In genomic region chr10:128463991-128464755, GRCh38 we compare ENCODE assay signal across 9 cellular contexts.
DNase-seq lines count a peak whose midpoint lies in the region; ATAC-seq and TF ChIP-seq lines count a peak whose summit lies in the region.
"Had no signal": no experiment of that assay in that cellular context is flagged by ENCODE, and none has a peak within 500 bp of the region (broad histone marks: within the 10 kb centered on the region; RNA-seq: fewer than 3 reads in every experiment).

No MANE protein-coding gene starts in this region.

- H3K9me2 ChIP-seq in MM.1S (replicated peaks; ENCODE audit: insufficient read depth, low read length), result no peaks in the 10 kb centered on the region

- H3K36me3 Mint-ChIP-seq in progenitor cell of endocrine pancreas (ENCODE audit: insufficient read depth), result no peaks in the 10 kb centered on the region

- DNase-seq in NCI-H1436 (lab: John Stamatoyannopoulos, UW), result peak; percentile 76
- DNase-seq in NCI-H1436 treated with DMSO at 0.1 percent for 48 hours (lab: John Stamatoyannopoulos, UW), result no peak
- DNase-seq in NCI-H69 (lab: John Stamatoyannopoulos, UW), result peak; percentile 30
- DNase-seq in esophagus muscularis mucosa (ENCODE audit: extremely low spot score), result peak; percentile 95
- peak; percentile 65 for DNase-seq in progenitor cell of endocrine pancreas (ENCODE audit: low spot score, unreplicated experiment)
- no peak for DNase-seq in MM.1S

- no peaks in the 10 kb centered on the region for H4K20me1 ChIP-seq in MM.1S (ENCODE audit: insufficient read depth, low read length)

- TF ChIP-seq CTCF in esophagus muscularis mucosa (IDR thresholded peaks at IDR 0.05) (no peak), progenitor cell of endocrine pancreas (IDR thresholded peaks at IDR 0.05; ENCODE audit: unreplicated experiment) (no peak), MM.1S (IDR thresholded peaks at IDR 0.05; ENCODE audit: low read length) (no peak)

- no peak overlapping the region for H3K4me2 ChIP-seq in MM.1S (ENCODE audit: low read depth, low read length)

- H3K79me2 ChIP-seq in MM.1S (ENCODE audit: low read length), result no peaks in the 10 kb centered on the region

- ATAC-seq in HG02642 (IDR thresholded peaks at IDR 0.05; ENCODE audit: poor library complexity, unreplicated experiment) (no peak), HG02678 (IDR thresholded peaks at IDR 0.05; ENCODE audit: unreplicated experiment) (no peak)

- H3K27ac Mint-ChIP-seq in progenitor cell of endocrine pancreas, result no peak overlapping the region

- H3K27me3 Mint-ChIP-seq in progenitor cell of endocrine pancreas, result peaks cover 28% of the 10 kb centered on the region

- no peak for TF ChIP-seq POLR2A in esophagus muscularis mucosa (IDR thresholded peaks at IDR 0.05; ENCODE audit: low read depth)

- no peak overlapping the region for H3K9ac ChIP-seq in MM.1S (ENCODE audit: low read length)

- H3K9me3 ChIP-seq in esophagus muscularis mucosa, result peaks cover 0 to 3% (median 0%) of the 10 kb centered on the region in 4 donors
- H3K9me3 ChIP-seq in MM.1S (replicated peaks; ENCODE audit: insufficient read depth, low read length), result no peaks in the 10 kb centered on the region

- H3K4me1 Mint-ChIP-seq in progenitor cell of endocrine pancreas (ENCODE audit: low read depth), result no peaks in the 10 kb centered on the region

- H3K27me3 ChIP-seq in esophagus muscularis mucosa, result peaks cover 0 to 74% (median 0%) of the 10 kb centered on the region in 4 donors
- H3K27me3 ChIP-seq in MM.1S (replicated peaks; ENCODE audit: insufficient read depth, low read length), result peaks cover 35% of the 10 kb centered on the region

- H3K4me3 ChIP-seq in esophagus muscularis mucosa (no peak overlapping the region), MM.1S (ENCODE audit: low read length) (no peak overlapping the region)
- H3K4me3 ChIP-seq: dorsolateral prefrontal cortex had no signal

- H3K27ac ChIP-seq in esophagus muscularis mucosa (replicated peaks in 1 of 4) (no peak overlapping the region), MM.1S (ENCODE audit: low read length) (no peak overlapping the region)
- H3K27ac ChIP-seq: dorsolateral prefrontal cortex had no signal

- intact Hi-C loops in esophagus muscularis mucosa (cut with DNase I), result no loop called here

- TF ChIP-seq EP300 in esophagus muscularis mucosa (IDR thresholded peaks at IDR 0.05), result no peak

- 79% methylated on average over 3 of the region's 4 CpGs for WGBS in esophagus muscularis mucosa

- H3K4me3 Mint-ChIP-seq in progenitor cell of endocrine pancreas (ENCODE audit: low read depth), result no peak overlapping the region

- H2AFZ ChIP-seq in MM.1S (ENCODE audit: low read length), result no peak overlapping the region

- no peaks in the 10 kb centered on the region for H3F3A ChIP-seq in MM.1S (ENCODE audit: insufficient read depth, low read length)

- H3K36me3 ChIP-seq in esophagus muscularis mucosa, result no peaks in the 10 kb centered on the region
- no peaks in the 10 kb centered on the region for H3K36me3 ChIP-seq in MM.1S (replicated peaks; ENCODE audit: insufficient read depth, low read length)

- H3K4me1 ChIP-seq in esophagus muscularis mucosa (no peaks in the 10 kb centered on the region), MM.1S (ENCODE audit: low read length) (no peaks in the 10 kb centered on the region)

- H3K9me3 Mint-ChIP-seq in progenitor cell of endocrine pancreas (ENCODE audit: low read depth), result no peaks in the 10 kb centered on the region

Comparison
In these comparisons a context has a peak if more than half of its experiments do, and no peak if none do; other contexts are left out.
1. DNase-seq: peak in NCI-H1436 (single experiment), NCI-H69 (single experiment), esophagus muscularis mucosa (single experiment) and progenitor cell of endocrine pancreas (single experiment); none in NCI-H1436 treated with DMSO at 0.1 percent for 48 hours (single experiment) and MM.1S (single experiment).